Comparison of ENCODE assay signal across 15 cellular contexts in the genomic region with DNA sequence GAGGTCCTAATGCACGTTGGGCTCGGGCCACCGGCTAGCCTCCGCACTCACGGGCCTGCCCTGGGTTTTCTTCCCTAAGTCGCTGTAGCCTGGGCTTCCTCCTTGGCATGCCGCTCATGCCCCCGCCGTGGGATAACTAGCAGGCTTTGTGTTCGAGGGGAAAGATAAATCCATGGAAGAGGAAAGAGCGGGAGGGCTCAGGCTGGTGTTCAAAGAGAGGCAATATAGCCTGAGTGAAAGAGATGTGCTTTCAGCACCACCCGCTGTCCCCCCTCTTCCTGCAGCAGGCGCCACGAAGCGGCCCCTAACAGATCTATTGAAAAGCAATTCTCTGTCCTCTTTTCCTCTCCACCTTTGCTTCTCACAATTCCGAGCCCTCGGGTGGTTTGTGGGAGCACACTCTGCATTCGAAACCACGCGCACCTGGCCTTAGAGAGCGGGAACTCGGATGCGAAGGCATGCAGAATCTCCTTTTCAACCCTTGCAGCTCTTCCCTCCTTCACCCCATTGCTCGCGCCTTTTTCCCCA. TPM values are rescaled to one million over a fixed set of nuclear protein-coding genes. Genes with fewer than 3 reads are reported as not detected.
DNase-seq lines count a peak whose midpoint lies in the region; ATAC-seq and TF ChIP-seq lines count a peak whose summit lies in the region.
"Not testable (repeated sequence)": the region's sequence is repeated elsewhere in the genome, so short reads cannot be mapped to it uniquely, and the experiment has no call there.
"Had no signal": no experiment of that assay in that cellular context is flagged by ENCODE, and none has a peak within 500 bp of the region (broad histone marks: within the 10 kb centered on the region; RNA-seq: fewer than 3 reads in every experiment).

No MANE protein-coding gene starts in this region.

- H2AFZ ChIP-seq in neural progenitor cell (replicated peaks), result not testable (repeated sequence)

- not testable (repeated sequence) for H3K36me3 Mint-ChIP-seq in endothelial cell (ENCODE audit: low read depth, unreplicated experiment); neural progenitor cell

- not testable (repeated sequence) for TF ChIP-seq POLR2A in testis (IDR thresholded peaks at IDR 0.05)

- H3K79me2 ChIP-seq in neural progenitor cell (ENCODE audit: low read depth), result not testable (repeated sequence)

- H3F3A ChIP-seq in neural progenitor cell (ENCODE audit: low read depth), result not testable (repeated sequence)

- H3K9me3 Mint-ChIP-seq in endothelial cell (ENCODE audit: unreplicated experiment); neural progenitor cell: not testable (repeated sequence)

- TF ChIP-seq CTCF in astrocyte of the spinal cord (IDR thresholded peaks at IDR 0.05; ENCODE audit: low read depth, low read length); endothelial cell (IDR thresholded peaks at IDR 0.05; ENCODE audit: unreplicated experiment); neural progenitor cell (IDR thresholded peaks at IDR 0.05); testis (IDR thresholded peaks at IDR 0.05): not testable (repeated sequence)

- peak; percentile 78 for ATAC-seq in SK-N-SH treated with all-trans-retinoic acid at 6 μM for 48 hours

- H3K4me1 ChIP-seq in neural progenitor cell, testis: not testable (repeated sequence)

- not testable (repeated sequence) for H3K9me3 ChIP-seq in neural progenitor cell (ENCODE audit: low read depth); testis

- H3K4me2 ChIP-seq in neural progenitor cell, result peak overlapping the region; percentile 69

- not testable (repeated sequence) for H3K36me3 ChIP-seq in neural progenitor cell; testis (ENCODE audit: low read depth, missing control alignments)

- not testable (repeated sequence) for H3K4me1 Mint-ChIP-seq in endothelial cell (ENCODE audit: unreplicated experiment)
- peaks cover 17% of the 10 kb centered on the region for H3K4me1 Mint-ChIP-seq in neural progenitor cell

- H3K9ac ChIP-seq in neural progenitor cell, result not testable (repeated sequence)

- H3K27me3 Mint-ChIP-seq in endothelial cell (ENCODE audit: unreplicated experiment) (peaks cover 21% of the 10 kb centered on the region), neural progenitor cell (ENCODE audit: insufficient read depth, low read depth) (peaks cover 42% of the 10 kb centered on the region)

- DNase-seq in ELF-1 (ENCODE audit: low read depth, low spot score) (peak; percentile 22), NCI-H1417 (lab: John Stamatoyannopoulos, UW) (peak in 2 of 3 experiments; percentile 66 to 69), astrocyte of the spinal cord (ENCODE audit: low read depth, low spot score) (peak; percentile 9), endothelial cell (ENCODE audit: low spot score) (peak; percentile 19), left kidney (ENCODE audit: low read depth, low spot score) (peak; percentile 26), neural progenitor cell (ENCODE audit: low spot score) (peak; percentile 65), testis (peak; percentile 15)

- H3K4me3 Mint-ChIP-seq in endothelial cell (ENCODE audit: unreplicated experiment), result not testable (repeated sequence)
- H3K4me3 Mint-ChIP-seq in neural progenitor cell, result peak overlapping the region; percentile 77

- H4K20me1 ChIP-seq in neural progenitor cell (ENCODE audit: low read depth), result peaks cover 13% of the 10 kb centered on the region

- H3K27me3 ChIP-seq in neural progenitor cell, result peaks cover 68% of the 10 kb centered on the region
- H3K27me3 ChIP-seq in testis, result not testable (repeated sequence)

- not testable (repeated sequence) for H3K4me3 ChIP-seq in astrocyte of the spinal cord (ENCODE audit: low read depth, low read length); testis
- H3K4me3 ChIP-seq in neural progenitor cell, result peak overlapping the region; percentile 34

- in situ Hi-C loops in astrocyte of the spinal cord (cut with HindIII; ENCODE audit: low sequenced_read_pairs), result not testable (repeated sequence)

- intact Hi-C loops in testis (cut with DNase I; ENCODE audit: low total_unique reads), result not testable (repeated sequence)

- 7 to 10% methylated on average over 12 to 25 of the region's 25 CpGs for WGBS in testis, 2 donors

- H3K27ac Mint-ChIP-seq in endothelial cell (ENCODE audit: unreplicated experiment); neural progenitor cell: not testable (repeated sequence)

- H3K27ac ChIP-seq in neural progenitor cell, testis: not testable (repeated sequence)

RNA-seq across cellular contexts. Expression of gene GRM5, which starts 2.9 kb away (rescaled TPM):
- total RNA-seq in endothelial cell (ENCODE audit: unreplicated experiment) (0.28 TPM), neural progenitor cell (ENCODE audit: low replicate concordance) (0.03 TPM in 1 of 2 replicates, not detected in the other), testis (1 to 10 TPM; 2.3 to 4.9 TPM)
- polyA plus RNA-seq in testis (ENCODE audit: insufficient read depth, low read depth, low replicate concordance), result 2.8 TPM
- total RNA-seq: activated CD4-positive, alpha-beta T cell treated with anti-CD3 and anti-CD28 coated beads, Interleukin-2, amount 10 ng/mL, durations not matched to agents 24 days and 14 days; activated CD8-positive, alpha-beta memory T cell treated with anti-CD3 and anti-CD28 coated beads for 36 hours; activated naive CD8-positive, alpha-beta T cell treated with anti-CD3 and anti-CD28 coated beads for 36 hours; fibroblast of lung; gastroesophageal sphincter; left ventricle myocardium superior; RPMI7951 had no signal

Comparison
In these comparisons a context has a peak if more than half of its experiments do, and no peak if none do; other contexts are left out.
1. DNase-seq: peak in every context shown above with its lines; median percentile 68 in NCI-H1417; 65 in neural progenitor cell; 26 in left kidney; 22 in ELF-1; 19 in endothelial cell; 15 in testis; 9 in astrocyte of the spinal cord.